9 cellular contexts compared by ENCODE assay signal in the genomic region with DNA sequence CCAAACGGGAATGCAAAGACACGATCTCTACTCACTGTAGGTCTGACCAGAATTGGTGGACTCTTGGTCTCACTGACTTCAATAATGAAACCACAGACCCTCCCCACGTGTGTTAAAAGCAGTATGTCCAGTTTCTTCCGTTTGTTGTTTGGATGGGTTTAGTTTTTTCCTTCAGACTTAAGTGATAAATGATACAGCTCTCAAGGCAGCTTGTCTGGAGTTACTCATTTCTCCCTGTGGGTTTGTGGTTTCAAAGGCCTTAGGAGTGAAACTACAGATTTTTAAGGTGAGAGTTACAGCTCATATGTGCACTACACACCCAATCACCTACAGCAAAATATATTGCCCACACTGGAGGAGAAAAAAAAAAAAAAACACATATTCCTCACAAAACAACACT.
A peak's percentile ranks its signal among the peaks of the same experiment; 100 is the strongest.
DNase-seq lines count a peak whose midpoint lies in the region; ATAC-seq and TF ChIP-seq lines count a peak whose summit lies in the region.
"Had no signal": no experiment of that assay in that cellular context is flagged by ENCODE, and none has a peak within 500 bp of the region (broad histone marks: within the 10 kb centered on the region; RNA-seq: fewer than 3 reads in every experiment).

No MANE protein-coding gene starts in this region.

- WGBS in stomach, 5 donors = 58 to 87% (median 78%) methylated on average over 4 of the region's 4 CpGs

- peaks cover 0 to 7% (median 6%) of the 10 kb centered on the region in 3 donors for H3K27me3 ChIP-seq in stomach
- H3K27me3 ChIP-seq: cardiac muscle cell had no signal

- intact Hi-C loops in stomach (cut with DNase I; ENCODE audit: low total_unique reads) = no loop called here

- no peaks in the 10 kb centered on the region for H3K36me3 ChIP-seq in stomach
- H3K36me3 ChIP-seq: cardiac muscle cell had no signal

- H3K36me3 Mint-ChIP-seq in activated CD4-positive, alpha-beta T cell treated with anti-CD3 and anti-CD28 coated beads, Interleukin-2, amount 10 ng/mL, durations not matched to agents 7 days and 5 days (ENCODE audit: low read depth) = peaks cover 3% of the 10 kb centered on the region
- no peaks in the 10 kb centered on the region for H3K36me3 Mint-ChIP-seq in osteocyte (ENCODE audit: unreplicated experiment)

- H3K4me1 Mint-ChIP-seq in activated CD4-positive, alpha-beta T cell treated with anti-CD3 and anti-CD28 coated beads, Interleukin-2, amount 10 ng/mL, durations not matched to agents 7 days and 5 days = peaks cover 20% of the 10 kb centered on the region
- peaks cover 9% of the 10 kb centered on the region for H3K4me1 Mint-ChIP-seq in osteocyte (ENCODE audit: unreplicated experiment)

- peak overlapping the region; percentile 67 for H3K27ac Mint-ChIP-seq in activated CD4-positive, alpha-beta T cell treated with anti-CD3 and anti-CD28 coated beads, Interleukin-2, amount 10 ng/mL, durations not matched to agents 7 days and 5 days
- peak overlapping the region; percentile 76 for H3K27ac Mint-ChIP-seq in osteocyte (ENCODE audit: unreplicated experiment)

- no peak for TF ChIP-seq CTCF in osteocyte (IDR thresholded peaks at IDR 0.05)
- TF ChIP-seq CTCF in stomach (IDR thresholded peaks at IDR 0.05) = no peak

- no peak overlapping the region for H3K27ac ChIP-seq in stomach
- H3K27ac ChIP-seq: cardiac muscle cell had no signal

- CTCF ChIA-PET in activated CD4-positive, alpha-beta T cell treated with anti-CD3 and anti-CD28 coated beads, Interleukin-2, amount 10 ng/mL, durations not matched to agents 7 days and 5 days (lab: Charles Lee) = interaction anchor here (0.5 kb wide), 1 partner anchor 379 kb away, joined by 3 read pairs; no protein-coding TSS in a partner anchor

- no peak overlapping the region for H3K4me3 ChIP-seq in stomach
- H3K4me3 ChIP-seq: cardiac muscle cell had no signal

- TF ChIP-seq EP300 in stomach (IDR thresholded peaks at IDR 0.05) = no peak

- H3K27me3 Mint-ChIP-seq in activated CD4-positive, alpha-beta T cell treated with anti-CD3 and anti-CD28 coated beads, Interleukin-2, amount 10 ng/mL, durations not matched to agents 7 days and 5 days = peaks cover 41% of the 10 kb centered on the region
- no peaks in the 10 kb centered on the region for H3K27me3 Mint-ChIP-seq in osteocyte (ENCODE audit: unreplicated experiment)

- peaks cover 0 to 12% (median 0%) of the 10 kb centered on the region in 4 donors for H3K9me3 ChIP-seq in stomach

- H3K4me1 ChIP-seq in stomach = peaks cover 0 to 8% (median 4%) of the 10 kb centered on the region in 4 donors

- POLR2A ChIA-PET in activated CD4-positive, alpha-beta T cell treated with anti-CD3 and anti-CD28 coated beads, Interleukin-2, amount 10 ng/mL, durations not matched to agents 7 days and 5 days (lab: Charles Lee) = interaction anchor here (0.6 kb wide), 2 partner anchors 30 to 1138 kb away, joined by 4 to 11 read pairs; no protein-coding TSS in a partner anchor

- peak overlapping the region; percentile 64 for H3K4me3 Mint-ChIP-seq in activated CD4-positive, alpha-beta T cell treated with anti-CD3 and anti-CD28 coated beads, Interleukin-2, amount 10 ng/mL, durations not matched to agents 7 days and 5 days
- H3K4me3 Mint-ChIP-seq in osteocyte (ENCODE audit: unreplicated experiment) = no peak overlapping the region

- peak; percentile 96 to 97 for ATAC-seq in activated CD4-positive, CD25-positive, alpha-beta regulatory T cell treated with anti-CD3 and anti-CD28 coated beads, Interleukin-2, amount 50 U/mL, for 24 hours
- peak; percentile 73 for ATAC-seq in HG02973 (IDR thresholded peaks at IDR 0.05; ENCODE audit: unreplicated experiment)

- DNase-seq in activated CD4-positive, CD25-positive, alpha-beta regulatory T cell (lab: John Stamatoyannopoulos, UW) = no peak
- peak; percentile 56 for DNase-seq in activated CD4-positive, alpha-beta T cell treated with anti-CD3 and anti-CD28 coated beads, Interleukin-2, amount 10 ng/mL, durations not matched to agents 7 days and 5 days
- no peak for DNase-seq in osteocyte (ENCODE audit: extremely low spot score, unreplicated experiment)
- no peak for DNase-seq in cerebellum (ENCODE audit: low spot score)
- DNase-seq in amniotic stem cell (lab: John Stamatoyannopoulos, UW) = no peak
- DNase-seq in stomach = no peak

- no peak for TF ChIP-seq POLR2A in stomach (IDR thresholded peaks at IDR 0.05)

- peaks cover 10% of the 10 kb centered on the region for H3K9me3 Mint-ChIP-seq in activated CD4-positive, alpha-beta T cell treated with anti-CD3 and anti-CD28 coated beads, Interleukin-2, amount 10 ng/mL, durations not matched to agents 7 days and 5 days
- H3K9me3 Mint-ChIP-seq in osteocyte (ENCODE audit: unreplicated experiment) = no peaks in the 10 kb centered on the region
